ENCODE assay signal across 21 cellular contexts in genomic region chr16:15788846-15789239, GRCh38.
"Had no signal": no experiment of that assay in that cellular context is flagged by ENCODE, and none has a peak within 500 bp of the region (broad histone marks: within the 10 kb centered on the region; RNA-seq: fewer than 3 reads in every experiment).

No MANE protein-coding gene starts in this region.

- H3K79me2 ChIP-seq: hepatocyte had no signal

- ATAC-seq: activated CD4-positive, CD25-positive, alpha-beta regulatory T cell treated with anti-CD3 and anti-CD28 coated beads, Interleukin-2, amount 50 U/mL, for 24 hours; activated CD8-positive, alpha-beta memory T cell treated with anti-CD3 and anti-CD28 coated beads, Interleukin-2, amount 10 ng/mL, durations not matched to agents 7 days and 5 days; activated CD8-positive, alpha-beta T cell treated with anti-CD3 and anti-CD28 coated beads for 36 hours; activated naive CD8-positive, alpha-beta T cell treated with anti-CD3 and anti-CD28 coated beads, Interleukin-2, amount 50 U/mL, for 24 hours; body of pancreas; left lobe of liver; lower lobe of right lung; naive thymus-derived CD8-positive, alpha-beta T cell; stimulated activated effector memory CD8-positive, alpha-beta T cell treated with anti-CD3 and anti-CD28 coated beads, Interleukin-12 subunit alpha, Interleukin-12 subunit beta, amount 100 ng/mL, for 72 hours; stimulated activated naive CD8-positive, alpha-beta T cell treated with anti-CD3 and anti-CD28 coated beads, Interleukin-15, amount 100 ng/mL, for 72 hours had no signal

- H3K27ac ChIP-seq: body of pancreas, hepatocyte, lower lobe of right lung had no signal

- H2AFZ ChIP-seq: hepatocyte had no signal

- H3K36me3 ChIP-seq: lower lobe of right lung had no signal

- H3K9me3 ChIP-seq: body of pancreas, lower lobe of right lung had no signal

- H3K4me1 ChIP-seq: body of pancreas, lower lobe of right lung had no signal

- DNase-seq: activated CD4-positive, alpha-beta T cell treated with anti-CD3 and anti-CD28 coated beads, Interleukin-2, amount 10 ng/mL, durations not matched to agents 7 days and 5 days; activated CD8-positive, alpha-beta memory T cell treated with anti-CD3 and anti-CD28 coated beads, Interleukin-2, amount 10 ng/mL, durations not matched to agents 7 days and 5 days; activated CD8-positive, alpha-beta T cell treated with anti-CD3 and anti-CD28 coated beads for 36 hours; activated effector memory CD4-positive, alpha-beta T cell treated with anti-CD3 and anti-CD28 coated beads, Interleukin-2, amount 50 U/mL, for 16 hours; activated naive CD4-positive, alpha-beta T cell treated with anti-CD3 and anti-CD28 coated beads, Interleukin-2, amount 50 U/mL, for 16 hours; activated naive CD8-positive, alpha-beta T cell treated with anti-CD3 and anti-CD28 coated beads, Interleukin-2, amount 50 U/mL, for 24 hours; activated T-cell treated with anti-CD3 and anti-CD28 coated beads for 4 hours; body of pancreas; dermis blood vessel endothelial cell; effector CD8-positive, alpha-beta T cell; foreskin melanocyte; glutamatergic neuron; immature natural killer cell; lower lobe of right lung; naive thymus-derived CD8-positive, alpha-beta T cell; stimulated activated CD4-positive, alpha-beta T cell treated with anti-CD3 and anti-CD28 coated beads, Interleukin-12 subunit alpha, Interleukin-12 subunit beta, amount 100 ng/mL, for 4 hours; stimulated activated naive CD8-positive, alpha-beta T cell treated with anti-CD3 and anti-CD28 coated beads, Interleukin-15, amount 100 ng/mL, for 72 hours had no signal

- H3K27me3 ChIP-seq: body of pancreas, hepatocyte had no signal

- H3K4me2 ChIP-seq: hepatocyte had no signal

- H3K4me3 ChIP-seq: body of pancreas, hepatocyte, lower lobe of right lung had no signal
